In genomic region chr19:6739390-6739883, GRCh38 we compare ENCODE assay signal across 8 cellular contexts. TPM values are rescaled to one million over a fixed set of nuclear protein-coding genes. Genes with fewer than 3 reads are reported as not detected.
DNase-seq lines count a peak whose midpoint lies in the region; ATAC-seq and TF ChIP-seq lines count a peak whose summit lies in the region.

Gene TRIP10 (plus strand): TSS chr19:6739680. CDS start chr19:6739762, 82 bp downstream.

- H3K9me3 Mint-ChIP-seq in T-helper 2 cell treated with Interferon-gamma antibody and Interleukin-4, amounts not matched to agents 5 μg/mL and 100 μg/mL, for 36 hours: no peaks in the 10 kb centered on the region

- H3K9me2 ChIP-seq in Loucy (replicated peaks; ENCODE audit: low read depth, low read length): no peaks in the 10 kb centered on the region

- under 1% methylated on average over 24 of the region's 47 CpGs for WGBS in prostate gland
- WGBS in upper lobe of left lung, 2 donors: 0% methylated on average over 14 to 25 of the region's 47 CpGs

- peak within 1 kb of the TSS; percentile 91 for H3K4me2 ChIP-seq in Loucy (ENCODE audit: low read depth, low read length, poor library complexity, severe bottlenecking)

- peaks cover 29% of the 10 kb centered on the region for H3K4me1 Mint-ChIP-seq in T-helper 2 cell treated with Interferon-gamma antibody and Interleukin-4, amounts not matched to agents 5 μg/mL and 100 μg/mL, for 36 hours (ENCODE audit: low read depth)

- peak within 1 kb of the TSS; percentile 99 for H3K27ac Mint-ChIP-seq in T-helper 2 cell treated with Interferon-gamma antibody and Interleukin-4, amounts not matched to agents 5 μg/mL and 100 μg/mL, for 36 hours

- TF ChIP-seq CTCF in Loucy (conservative IDR thresholded peaks at IDR 0.05; ENCODE audit: low read length) (no peak), right atrium auricular region (IDR thresholded peaks at IDR 0.05) (no peak), prostate gland (IDR thresholded peaks at IDR 0.05) (no peak), upper lobe of left lung (IDR thresholded peaks at IDR 0.05) (no peak)

- ATAC-seq in upper lobe of left lung (ENCODE audit: low FRiP score in 2 of 2): peak; percentile 60 to 71
- no peak for ATAC-seq in HG02870 (IDR thresholded peaks at IDR 0.05; ENCODE audit: unreplicated experiment)

- no peaks in the 10 kb centered on the region for H3F3A ChIP-seq in Loucy (ENCODE audit: low read depth)

- no peaks in the 10 kb centered on the region for H3K9me3 ChIP-seq in Loucy (ENCODE audit: insufficient read depth, low read depth, low read length)
- H3K9me3 ChIP-seq in right atrium auricular region: no peaks in the 10 kb centered on the region
- no peaks in the 10 kb centered on the region for H3K9me3 ChIP-seq in prostate gland
- no peaks in the 10 kb centered on the region for H3K9me3 ChIP-seq in upper lobe of left lung

- peak; percentile 65 for DNase-seq in DMS114 treated with DMSO at 0.1 percent for 48 hours (lab: John Stamatoyannopoulos, UW; ENCODE audit: unreplicated experiment)
- peak; percentile 81 for DNase-seq in T-helper 2 cell treated with Interferon-gamma antibody and Interleukin-4, amounts not matched to agents 5 μg/mL and 100 μg/mL, for 36 hours (ENCODE audit: low spot score)
- peak in 54 of 58 donors; percentile 6 to 80 (median 64) for DNase-seq in anterior cingulate cortex (lab: John Stamatoyannopoulos, UW)
- peak; percentile 91 for DNase-seq in right atrium auricular region (ENCODE audit: low spot score)
- peak; percentile 85 for DNase-seq in prostate gland (ENCODE audit: low spot score)
- peak; percentile 90 to 96 for DNase-seq in upper lobe of left lung

- TF ChIP-seq POLR2A in prostate gland (IDR thresholded peaks at IDR 0.05): peak; percentile 56
- peak in 2 of 4 donors; percentile 61 to 80 for TF ChIP-seq POLR2A in upper lobe of left lung (IDR thresholded peaks at IDR 0.05)

- peak within 1 kb of the TSS; percentile 83 for H2AFZ ChIP-seq in Loucy (ENCODE audit: low read length)

- H3K27me3 Mint-ChIP-seq in T-helper 2 cell treated with Interferon-gamma antibody and Interleukin-4, amounts not matched to agents 5 μg/mL and 100 μg/mL, for 36 hours (ENCODE audit: low read depth): no peaks in the 10 kb centered on the region

- peaks cover 25% of the 10 kb centered on the region for H3K36me3 Mint-ChIP-seq in T-helper 2 cell treated with Interferon-gamma antibody and Interleukin-4, amounts not matched to agents 5 μg/mL and 100 μg/mL, for 36 hours (ENCODE audit: low read depth)

- TF ChIP-seq EP300 in upper lobe of left lung (IDR thresholded peaks at IDR 0.05): no peak

- H3K27ac ChIP-seq in right atrium auricular region: peak within 1 kb of the TSS; percentile 96 to 97
- peak within 1 kb of the TSS; percentile 91 to 93 for H3K27ac ChIP-seq in prostate gland
- H3K27ac ChIP-seq in upper lobe of left lung: peak within 1 kb of the TSS; percentile 87 to 94 (median 94)

- peak within 1 kb of the TSS; percentile 79 for H3K4me3 ChIP-seq in Loucy (ENCODE audit: low read length, poor library complexity, severe bottlenecking)
- peak within 1 kb of the TSS; percentile 94 to 95 for H3K4me3 ChIP-seq in right atrium auricular region
- H3K4me3 ChIP-seq in prostate gland: peak within 1 kb of the TSS; percentile 69 to 80
- H3K4me3 ChIP-seq in upper lobe of left lung: peak within 1 kb of the TSS; percentile 84 to 99 (median 86)

- H3K79me2 ChIP-seq in Loucy (ENCODE audit: insufficient read depth, low read length): peaks cover 11% of the 10 kb centered on the region; the same call in 1 of the 2 replicates

- H3K4me3 Mint-ChIP-seq in T-helper 2 cell treated with Interferon-gamma antibody and Interleukin-4, amounts not matched to agents 5 μg/mL and 100 μg/mL, for 36 hours: peak within 1 kb of the TSS; percentile 98

- H3K9ac ChIP-seq in Loucy (ENCODE audit: low read depth, low read length, poor library complexity, severe bottlenecking): peak within 1 kb of the TSS; percentile 72

- H3K27me3 ChIP-seq in Loucy (ENCODE audit: insufficient read depth, low read length, poor library complexity, severe bottlenecking): no peaks in the 10 kb centered on the region
- no peaks in the 10 kb centered on the region for H3K27me3 ChIP-seq in right atrium auricular region
- no peaks in the 10 kb centered on the region for H3K27me3 ChIP-seq in prostate gland (replicated peaks; ENCODE audit: insufficient read depth)
- peaks cover 0 to 7% (median 0%) of the 10 kb centered on the region in 4 donors for H3K27me3 ChIP-seq in upper lobe of left lung

- no peaks in the 10 kb centered on the region for H3K36me3 ChIP-seq in Loucy (ENCODE audit: insufficient read depth, low read length)
- peaks cover 13% of the 10 kb centered on the region for H3K36me3 ChIP-seq in right atrium auricular region
- H3K36me3 ChIP-seq in prostate gland: no peaks in the 10 kb centered on the region
- peaks cover 0 to 24% (median 13%) of the 10 kb centered on the region in 4 donors for H3K36me3 ChIP-seq in upper lobe of left lung

- peaks cover 7% of the 10 kb centered on the region for H4K20me1 ChIP-seq in Loucy (ENCODE audit: insufficient read depth, low read length, poor library complexity, severe bottlenecking)

- H3K4me1 ChIP-seq in Loucy (ENCODE audit: insufficient read depth, low read length, poor library complexity, severe bottlenecking): peaks cover 37% of the 10 kb centered on the region
- H3K4me1 ChIP-seq in right atrium auricular region: peaks cover 0 to 68% of the 10 kb centered on the region in 2 donors
- H3K4me1 ChIP-seq in prostate gland (replicated peaks): peaks cover 26% of the 10 kb centered on the region
- peaks cover 48 to 80% (median 64%) of the 10 kb centered on the region in 4 donors for H3K4me1 ChIP-seq in upper lobe of left lung

- intact Hi-C loops in prostate gland (cut with DNase I): loop anchor here (5.0 to 10.0 kb wide), 2 partner anchors 123 to 205 kb away; partner anchors contain the start of gene TNFSF9

RNA-seq across cellular contexts. Expression of gene TRIP10, which starts in this region (rescaled TPM):
- total RNA-seq in right atrium auricular region (10 to 100 TPM; 39.6 to 65.3 TPM), prostate gland (10 to 100 TPM; 37.0 to 74.2 TPM), upper lobe of left lung (100 to 1,000 TPM in 2 of 6 donors, 10 to 100 TPM in 4; 59.6 to 423 (median 74.3) TPM)
